Comparison of ENCODE assay signal across 32 cellular contexts in genomic region chr18:26039203-26039602, GRCh38.
"Had no signal": no experiment of that assay in that cellular context is flagged by ENCODE, and none has a peak within 500 bp of the region (broad histone marks: within the 10 kb centered on the region; RNA-seq: fewer than 3 reads in every experiment).

No MANE protein-coding gene starts in this region.

- H3K9me3 Mint-ChIP-seq: activated CD4-positive, alpha-beta memory T cell treated with anti-CD3 and anti-CD28 coated beads, Interleukin-2, amount 10 ng/mL, durations not matched to agents 7 days and 5 days; activated CD4-positive, alpha-beta T cell treated with anti-CD3 and anti-CD28 coated beads, Interleukin-2, amount 10 ng/mL, durations not matched to agents 7 days and 5 days; activated naive CD4-positive, alpha-beta T cell treated with anti-CD3 and anti-CD28 coated beads, Interleukin-2, amount 10 ng/mL, durations not matched to agents 7 days and 5 days; activated naive CD4-positive, alpha-beta T cell treated with anti-CD3 and anti-CD28 coated beads, Interleukin-2, amount 50 U/mL, for 72 hours; activated naive CD8-positive, alpha-beta T cell treated with anti-CD3 and anti-CD28 coated beads, Interleukin-2, amount 10 ng/mL, durations not matched to agents 7 days and 5 days; activated T-cell treated with anti-CD3 and anti-CD28 coated beads, Interleukin-2, amount 50 U/mL, for 24 hours; activated T-cell treated with anti-CD3 and anti-CD28 coated beads, Interleukin-2, amount 50 U/mL, for 72 hours; brain; dendritic cell treated with granulocyte-macrophage colony-stimulating factor and Interleukin-4, amounts not matched to agents 40 ng/mL and 50 ng/mL, for 4 days; effector memory CD8-positive, alpha-beta T cell; T-helper 1 cell treated with Interleukin-12 subunit alpha and Interleukin-12 subunit beta and Interleukin-4 antibody, amounts not matched to agents 30 μg/mL and 1 μg/mL, for 36 hours; WTC11 had no signal

- H3K27me3 Mint-ChIP-seq: activated CD4-positive, alpha-beta memory T cell treated with anti-CD3 and anti-CD28 coated beads, Interleukin-2, amount 10 ng/mL, durations not matched to agents 7 days and 5 days; activated CD4-positive, alpha-beta T cell treated with anti-CD3 and anti-CD28 coated beads, Interleukin-2, amount 10 ng/mL, durations not matched to agents 7 days and 5 days; activated naive CD4-positive, alpha-beta T cell treated with anti-CD3 and anti-CD28 coated beads, Interleukin-2, amount 10 ng/mL, durations not matched to agents 7 days and 5 days; activated naive CD8-positive, alpha-beta T cell treated with anti-CD3 and anti-CD28 coated beads, Interleukin-2, amount 10 ng/mL, durations not matched to agents 7 days and 5 days; activated T-cell treated with anti-CD3 and anti-CD28 coated beads, Interleukin-2, amount 50 U/mL, for 24 hours; brain; dendritic cell treated with granulocyte-macrophage colony-stimulating factor and Interleukin-4, amounts not matched to agents 40 ng/mL and 50 ng/mL, for 4 days; effector memory CD8-positive, alpha-beta T cell had no signal

- H3K36me3 ChIP-seq: breast epithelium had no signal

- H3K4me1 ChIP-seq: ascending aorta, breast epithelium, gastroesophageal sphincter had no signal

- H3K4me3 ChIP-seq: ascending aorta, breast epithelium, cardiac muscle cell, coronary artery, dorsolateral prefrontal cortex, esophagus muscularis mucosa, gastroesophageal sphincter, heart right ventricle, hepatocyte had no signal

- H3K4me1 Mint-ChIP-seq: activated CD4-positive, alpha-beta memory T cell treated with anti-CD3 and anti-CD28 coated beads, Interleukin-2, amount 10 ng/mL, durations not matched to agents 7 days and 5 days; activated naive CD8-positive, alpha-beta T cell treated with anti-CD3 and anti-CD28 coated beads, Interleukin-2, amount 10 ng/mL, durations not matched to agents 7 days and 5 days; brain had no signal

- H3K27ac ChIP-seq: ascending aorta, breast epithelium, cardiac muscle cell, coronary artery, dorsolateral prefrontal cortex, esophagus muscularis mucosa, gastroesophageal sphincter, heart right ventricle, hepatocyte, VCaP had no signal

- H3K4me3 Mint-ChIP-seq: activated CD4-positive, alpha-beta memory T cell treated with anti-CD3 and anti-CD28 coated beads, Interleukin-2, amount 10 ng/mL, durations not matched to agents 7 days and 5 days; activated CD4-positive, alpha-beta T cell treated with anti-CD3 and anti-CD28 coated beads, Interleukin-2, amount 10 ng/mL, durations not matched to agents 7 days and 5 days; activated naive CD4-positive, alpha-beta T cell treated with anti-CD3 and anti-CD28 coated beads, Interleukin-2, amount 10 ng/mL, durations not matched to agents 7 days and 5 days; activated naive CD8-positive, alpha-beta T cell treated with anti-CD3 and anti-CD28 coated beads, Interleukin-2, amount 10 ng/mL, durations not matched to agents 7 days and 5 days; activated T-cell treated with anti-CD3 and anti-CD28 coated beads, Interleukin-2, amount 50 U/mL, for 24 hours; activated T-cell treated with anti-CD3 and anti-CD28 coated beads, Interleukin-2, amount 50 U/mL, for 72 hours; brain; dendritic cell treated with granulocyte-macrophage colony-stimulating factor and Interleukin-4, amounts not matched to agents 40 ng/mL and 50 ng/mL, for 4 days; effector memory CD8-positive, alpha-beta T cell; T-helper 1 cell treated with Interleukin-12 subunit alpha and Interleukin-12 subunit beta and Interleukin-4 antibody, amounts not matched to agents 30 μg/mL and 1 μg/mL, for 36 hours; WTC11 had no signal

- H3K27ac Mint-ChIP-seq: activated CD4-positive, alpha-beta memory T cell treated with anti-CD3 and anti-CD28 coated beads, Interleukin-2, amount 10 ng/mL, durations not matched to agents 7 days and 5 days; activated CD4-positive, alpha-beta T cell treated with anti-CD3 and anti-CD28 coated beads, Interleukin-2, amount 10 ng/mL, durations not matched to agents 7 days and 5 days; activated naive CD4-positive, alpha-beta T cell treated with anti-CD3 and anti-CD28 coated beads, Interleukin-2, amount 10 ng/mL, durations not matched to agents 7 days and 5 days; activated naive CD8-positive, alpha-beta T cell treated with anti-CD3 and anti-CD28 coated beads, Interleukin-2, amount 10 ng/mL, durations not matched to agents 7 days and 5 days; activated T-cell treated with anti-CD3 and anti-CD28 coated beads, Interleukin-2, amount 50 U/mL, for 24 hours; activated T-cell treated with anti-CD3 and anti-CD28 coated beads, Interleukin-2, amount 50 U/mL, for 72 hours; brain; dendritic cell treated with granulocyte-macrophage colony-stimulating factor and Interleukin-4, amounts not matched to agents 40 ng/mL and 50 ng/mL, for 4 days; T-helper 1 cell treated with Interleukin-12 subunit alpha and Interleukin-12 subunit beta and Interleukin-4 antibody, amounts not matched to agents 30 μg/mL and 1 μg/mL, for 36 hours; WTC11 had no signal

- H3K9me3 ChIP-seq: ascending aorta, breast epithelium, esophagus muscularis mucosa, gastroesophageal sphincter, heart right ventricle had no signal

- DNase-seq: activated CD4-positive, alpha-beta memory T cell treated with anti-CD3 and anti-CD28 coated beads, Interleukin-2, amount 10 ng/mL, durations not matched to agents 7 days and 5 days; activated CD4-positive, alpha-beta T cell treated with anti-CD3 and anti-CD28 coated beads for 1 hour; activated CD4-positive, alpha-beta T cell treated with anti-CD3 and anti-CD28 coated beads for 4 hours; activated CD4-positive, alpha-beta T cell treated with anti-CD3 and anti-CD28 coated beads, Interleukin-2, amount 10 ng/mL, durations not matched to agents 7 days and 5 days; activated CD4-positive, alpha-beta T cell treated with anti-CD3 and anti-CD28 coated beads, Interleukin-2, amount 50 U/mL, for 4 hours; activated CD8-positive, alpha-beta memory T cell treated with anti-CD3 and anti-CD28 coated beads, Interleukin-2, amount 50 U/mL, for 48 hours; activated gamma-delta T cell; activated naive CD4-positive, alpha-beta T cell; activated naive CD4-positive, alpha-beta T cell treated with anti-CD3 and anti-CD28 coated beads, Interleukin-2, amount 10 ng/mL, durations not matched to agents 7 days and 5 days; activated naive CD8-positive, alpha-beta T cell treated with anti-CD3 and anti-CD28 coated beads, Interleukin-2, amount 10 ng/mL, durations not matched to agents 7 days and 5 days; activated T-cell treated with anti-CD3 and anti-CD28 coated beads for 4 hours; activated T-cell treated with anti-CD3 and anti-CD28 coated beads, Interleukin-2, amount 50 U/mL, for 24 hours; activated T-cell treated with anti-CD3 and anti-CD28 coated beads, Interleukin-2, amount 50 U/mL, for 72 hours; central memory CD4-positive, alpha-beta T cell; cerebellar nuclear complex; dorsolateral prefrontal cortex; effector memory CD8-positive, alpha-beta T cell; erythroblast; heart right ventricle had no signal
